Comparison of ENCODE assay signal across 17 cellular contexts in the genomic region with DNA sequence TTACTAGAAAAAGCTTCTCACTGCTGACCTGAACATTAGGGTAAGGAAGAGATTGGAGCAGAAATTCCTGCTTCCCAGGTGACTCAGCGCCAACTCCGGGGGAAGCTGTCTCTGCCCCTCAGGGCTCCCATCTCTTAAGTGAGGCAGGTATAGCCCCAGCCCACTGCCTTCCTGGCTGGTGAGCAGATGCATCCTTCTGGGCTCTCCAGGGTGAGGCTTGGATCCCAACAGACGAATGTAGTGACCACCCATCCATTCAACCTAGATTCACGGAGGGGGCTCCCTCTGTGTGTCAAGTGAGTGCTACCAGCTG. TPM values are rescaled to one million over a fixed set of nuclear protein-coding genes. Genes with fewer than 3 reads are reported as not detected.
DNase-seq lines count a peak whose midpoint lies in the region; ATAC-seq and TF ChIP-seq lines count a peak whose summit lies in the region.
"Had no signal": no experiment of that assay in that cellular context is flagged by ENCODE, and none has a peak within 500 bp of the region (broad histone marks: within the 10 kb centered on the region; RNA-seq: fewer than 3 reads in every experiment).

No MANE protein-coding gene starts in this region.

- DNase-seq in Calu3 (no peak), RWPE2 (ENCODE audit: low spot score) (no peak), islet precursor cell (peak; percentile 79), SW 1271 (lab: John Stamatoyannopoulos, UW) (no peak), HT-29 (ENCODE audit: low spot score) (no peak)
- DNase-seq: BE2C; CD8-positive, alpha-beta memory T cell; DMS 273 treated with DMSO at 0.1 percent for 48 hours; GOT3 had no signal

- no TSS peak for BruUV-seq in Calu3 (replicated peaks; lab: Mats Ljungman, UMichigan)

- peaks cover 3% of the 10 kb centered on the region; the same call in 1 of the 2 replicates for H3K36me3 ChIP-seq in RWPE2 (ENCODE audit: low read depth)
- H3K36me3 ChIP-seq: BE2C, HAP-1 had no signal

- H3K27me3 ChIP-seq in RWPE2 (ENCODE audit: insufficient read depth, poor library complexity, severe bottlenecking) = no peaks in the 10 kb centered on the region

- TF ChIP-seq CTCF in Calu3 (IDR thresholded peaks at IDR 0.05; ENCODE audit: unreplicated experiment) (no peak), RWPE2 (IDR thresholded peaks at IDR 0.05; ENCODE audit: poor library complexity, severe bottlenecking) (no peak)

- H3K4me3 ChIP-seq in RWPE2 (ENCODE audit: severe bottlenecking) = no peak overlapping the region
- H3K4me3 ChIP-seq: A549, GM12878, HAP-1, K562 had no signal

- no peaks in the 10 kb centered on the region for H3K9me3 Mint-ChIP-seq in Calu3 (ENCODE audit: low read depth, unreplicated experiment)
- H3K9me3 Mint-ChIP-seq: CD8-positive, alpha-beta memory T cell had no signal

- H3K27ac Mint-ChIP-seq in Calu3 (ENCODE audit: unreplicated experiment) = peak overlapping the region; percentile 2
- H3K27ac Mint-ChIP-seq: CD8-positive, alpha-beta memory T cell had no signal

- peaks cover 37% of the 10 kb centered on the region for H3K4me1 Mint-ChIP-seq in Calu3 (ENCODE audit: low read depth, unreplicated experiment)

- peaks cover 17% of the 10 kb centered on the region for H3K4me1 ChIP-seq in RWPE2 (ENCODE audit: insufficient read depth, poor library complexity, severe bottlenecking)
- H3K4me1 ChIP-seq: BE2C, HAP-1 had no signal

- CTCF ChIA-PET in Calu3 (lab: Charles Lee) = no interaction called here

- H3K27ac ChIP-seq in RWPE2 (ENCODE audit: poor library complexity, severe bottlenecking) = peak overlapping the region; percentile 59
- H3K27ac ChIP-seq: A549, HL-60 had no signal

- intact Hi-C loops in Calu3 (cut with micrococcal nuclease; ENCODE audit: unreplicated experiment) = no loop called here

- peaks cover 10% of the 10 kb centered on the region for H3K27me3 Mint-ChIP-seq in Calu3 (ENCODE audit: unreplicated experiment)

- H3K36me3 Mint-ChIP-seq in Calu3 (ENCODE audit: insufficient read depth, unreplicated experiment) = peaks cover 35% of the 10 kb centered on the region

- ATAC-seq in RWPE2 (ENCODE audit: low read depth) (no peak), HG03460 (IDR thresholded peaks at IDR 0.05; ENCODE audit: unreplicated experiment) (no peak)
- ATAC-seq: A549, GM12878, K562 had no signal

- H3K9me3 ChIP-seq in RWPE2 (ENCODE audit: severe bottlenecking) = no peaks in the 10 kb centered on the region
- H3K9me3 ChIP-seq: A549, BE2C, HAP-1 had no signal

- no peak overlapping the region for H3K4me3 Mint-ChIP-seq in Calu3 (ENCODE audit: low read depth, unreplicated experiment)
- H3K4me3 Mint-ChIP-seq: CD8-positive, alpha-beta memory T cell had no signal

RNA-seq across cellular contexts. Expression of gene ATP2C2, which starts 3.2 kb away (rescaled TPM):
- total RNA-seq in Calu3 (2022) = 30.5 and 33.9 TPM in 2 replicates
- 67.9 and 72.4 TPM in 2 replicates for total RNA-seq in HT-29 (2014; rRNA removed; shearing (Covaris generic))
- total RNA-seq: CD8-positive, alpha-beta memory T cell; Daoy; G401; GM12878 had no signal
